Comparison of ENCODE assay signal across 10 cellular contexts in genomic region chr19:38676878-38677646, GRCh38. TPM values are rescaled to one million over a fixed set of nuclear protein-coding genes. Genes with fewer than 3 reads are reported as not detected.
DNase-seq lines count a peak whose midpoint lies in the region; ATAC-seq and TF ChIP-seq lines count a peak whose summit lies in the region.
"Had no signal": no experiment of that assay in that cellular context is flagged by ENCODE, and none has a peak within 500 bp of the region (broad histone marks: within the 10 kb centered on the region; RNA-seq: fewer than 3 reads in every experiment).

No MANE protein-coding gene starts in this region.

- TF ChIP-seq CTCF in MCF 10A (IDR thresholded peaks at IDR 0.05; ENCODE audit: unreplicated experiment) (no peak), lower lobe of right lung (IDR thresholded peaks at IDR 0.05) (no peak), suprapubic skin (IDR thresholded peaks at IDR 0.05) (no peak)

- DNase-seq in NCI-H510A treated with DMSO at 0.1 percent for 48 hours (lab: John Stamatoyannopoulos, UW) (peak; percentile 24), NCI-H510A (lab: John Stamatoyannopoulos, UW) (no peak), MCF 10A (ENCODE audit: unreplicated experiment) (no peak), lower lobe of right lung (no peak), suprapubic skin (ENCODE audit: low spot score in 2 of 2) (no peak), NCI-H774 (lab: John Stamatoyannopoulos, UW) (no peak), NOMO-1 treated with DMSO at 0.1 percent for 48 hours (lab: John Stamatoyannopoulos, UW; ENCODE audit: unreplicated experiment) (no peak)
- DNase-seq: NCI-H1436 treated with DMSO at 0.1 percent for 48 hours had no signal

- WGBS in suprapubic skin: 55% methylated on average over 10 of the region's 11 CpGs

- no peak for TF ChIP-seq EP300 in suprapubic skin (IDR thresholded peaks at IDR 0.05)

- POLR2A ChIA-PET in MCF 10A (lab: Yijun Ruan, JAX): interaction anchor here (0.6 to 1.4 kb wide), 3 partner anchors 18 to 28 kb away, joined by 4 to 12 read pairs (median 4); no protein-coding TSS in a partner anchor

- CTCF ChIA-PET in MCF 10A (lab: Yijun Ruan, JAX): no interaction called here

- H3K27me3 ChIP-seq in lower lobe of right lung (ENCODE audit: low read depth) (no peaks in the 10 kb centered on the region), suprapubic skin (no peaks in the 10 kb centered on the region)

- H3K4me1 ChIP-seq in lower lobe of right lung (peaks cover 81% of the 10 kb centered on the region), suprapubic skin (peaks cover 72% of the 10 kb centered on the region)

- no peaks in the 10 kb centered on the region for H3K27me3 Mint-ChIP-seq in MCF 10A (ENCODE audit: insufficient read depth, unreplicated experiment)
- H3K27me3 Mint-ChIP-seq: activated naive CD8-positive, alpha-beta T cell had no signal

- H3K4me3 ChIP-seq in lower lobe of right lung: no peak overlapping the region
- no peak overlapping the region for H3K4me3 ChIP-seq in suprapubic skin

- H3K27ac Mint-ChIP-seq in MCF 10A (ENCODE audit: low read depth, unreplicated experiment): peak overlapping the region; percentile 81
- H3K27ac Mint-ChIP-seq: activated naive CD8-positive, alpha-beta T cell had no signal

- intact Hi-C loops in MCF 10A (cut with micrococcal nuclease) (no loop called here), lower lobe of right lung (cut with DNase I) (no loop called here)

- H3K9me3 Mint-ChIP-seq in MCF 10A (ENCODE audit: unreplicated experiment): no peaks in the 10 kb centered on the region

- no TSS peak for BruUV-seq in MCF 10A (replicated peaks; lab: Mats Ljungman, UMichigan)

- H3K9me3 ChIP-seq in lower lobe of right lung (no peaks in the 10 kb centered on the region), suprapubic skin (no peaks in the 10 kb centered on the region)

- H3K4me1 Mint-ChIP-seq in MCF 10A (ENCODE audit: insufficient read depth, unreplicated experiment): peaks cover 46% of the 10 kb centered on the region

- H3K36me3 ChIP-seq in lower lobe of right lung (peaks cover 14% of the 10 kb centered on the region), suprapubic skin (no peaks in the 10 kb centered on the region)

- no peak overlapping the region for H3K4me3 Mint-ChIP-seq in MCF 10A (ENCODE audit: unreplicated experiment)
- H3K4me3 Mint-ChIP-seq: activated naive CD8-positive, alpha-beta T cell had no signal

- no peak for ATAC-seq in lower lobe of right lung
- no peak for ATAC-seq in HG02852 (IDR thresholded peaks at IDR 0.05; ENCODE audit: unreplicated experiment)

- H3K36me3 Mint-ChIP-seq in MCF 10A (ENCODE audit: insufficient read depth, unreplicated experiment): peaks cover 77% of the 10 kb centered on the region

- H3K27ac ChIP-seq in lower lobe of right lung (peak overlapping the region; percentile 73), suprapubic skin (peak overlapping the region; percentile 84)

- no peak for TF ChIP-seq POLR2A in suprapubic skin (IDR thresholded peaks at IDR 0.05)

RNA-seq across cellular contexts. Expression of gene ACTN4, which starts 29.6 kb away (rescaled TPM):
- total RNA-seq in MCF 10A (2022) (300 and 320 TPM in 2 replicates), lower lobe of right lung (454 TPM), suprapubic skin (100 to 1,000 TPM; 475 to 520 (median 507) TPM)

RNA-seq across cellular contexts. Expression of gene EIF3K, which starts 58.1 kb away (rescaled TPM):
- total RNA-seq in MCF 10A (2022): 342 and 375 TPM in 2 replicates
- 229 TPM for total RNA-seq in lower lobe of right lung
- 100 to 1,000 TPM; 274 to 587 (median 557) TPM for total RNA-seq in suprapubic skin

RNA-seq across cellular contexts. Expression of gene MAP4K1, which starts 59.3 kb away (rescaled TPM):
- 0.56 and 1.9 TPM in 2 replicates for total RNA-seq in MCF 10A (2022)
- 11.4 TPM for total RNA-seq in lower lobe of right lung
- total RNA-seq in suprapubic skin: 1 to 10 TPM in 3 of 4 donors, under 1 TPM in 1; 0.68 to 2.8 (median 1.8) TPM
